In genomic region chr14:104967414-104968152, GRCh38 we compare ENCODE assay signal across 9 cellular contexts. TPM values are rescaled to one million over a fixed set of nuclear protein-coding genes. Genes with fewer than 3 reads are reported as not detected.
DNase-seq lines count a peak whose midpoint lies in the region; ATAC-seq and TF ChIP-seq lines count a peak whose summit lies in the region.
"Had no signal": no experiment of that assay in that cellular context is flagged by ENCODE, and none has a peak within 500 bp of the region (broad histone marks: within the 10 kb centered on the region; RNA-seq: fewer than 3 reads in every experiment).

No MANE protein-coding gene starts in this region.

- no peak for TF ChIP-seq CTCF in coronary artery (IDR thresholded peaks at IDR 0.05)
- no peak for TF ChIP-seq CTCF in right lobe of liver (IDR thresholded peaks at IDR 0.05)
- TF ChIP-seq CTCF in tibial artery (IDR thresholded peaks at IDR 0.05) = no peak

- H3K9me3 ChIP-seq in right lobe of liver (no peaks in the 10 kb centered on the region), tibial artery (no peaks in the 10 kb centered on the region)

- intact Hi-C loops in right lobe of liver (cut with DNase I) (no loop called here), tibial artery (cut with DNase I; ENCODE audit: low total_unique reads) (no loop called here)

- H3K4me1 ChIP-seq in right lobe of liver = peaks cover 0 to 8% (median 0%) of the 10 kb centered on the region in 4 donors
- H3K4me1 ChIP-seq in tibial artery = peaks cover 0 to 63% (median 55%) of the 10 kb centered on the region in 4 donors

- ATAC-seq in right lobe of liver = peak; percentile 34 to 64 (median 52)
- ATAC-seq in GM18907 (IDR thresholded peaks at IDR 0.05; ENCODE audit: unreplicated experiment) = no peak

- no peaks in the 10 kb centered on the region for H3K27me3 ChIP-seq in right lobe of liver
- H3K27me3 ChIP-seq in tibial artery = no peaks in the 10 kb centered on the region

- DNase-seq in NCI-H146 (lab: John Stamatoyannopoulos, UW) = peak; percentile 48
- no peak for DNase-seq in NCI-H146 treated with DMSO at 0.1 percent for 48 hours (lab: John Stamatoyannopoulos, UW; ENCODE audit: unreplicated experiment)
- DNase-seq in coronary artery (ENCODE audit: low spot score) = no peak
- peak in 2 of 3 donors; percentile 42 to 56 for DNase-seq in right lobe of liver
- DNase-seq in tibial artery = peak; percentile 71 to 94
- no peak for DNase-seq in stimulated activated CD8-positive, alpha-beta memory T cell treated with anti-CD3 and anti-CD28 coated beads, Interleukin-4, amount 100 ng/mL, for 48 hours
- no peak for DNase-seq in 8988T

- 5% methylated on average over 11 of the region's 35 CpGs for WGBS in right lobe of liver (ENCODE audit: insufficient coverage, low coverage, low lambda C conversion rate, missing lambda C conversion rate)

- H3K4me3 ChIP-seq in coronary artery = peak overlapping the region; percentile 68
- peak overlapping the region in 2 of 3 donors; percentile 2 to 19 for H3K4me3 ChIP-seq in right lobe of liver
- H3K4me3 ChIP-seq in tibial artery = peak overlapping the region; percentile 45 to 51

- H3K36me3 ChIP-seq in right lobe of liver = no peaks in the 10 kb centered on the region
- H3K36me3 ChIP-seq in tibial artery = no peaks in the 10 kb centered on the region

- TF ChIP-seq POLR2A in right lobe of liver (IDR thresholded peaks at IDR 0.05) = no peak

- H3K27ac ChIP-seq in coronary artery (peak overlapping the region; percentile 71 to 97), right lobe of liver (no peak overlapping the region), tibial artery (peak overlapping the region; percentile 93 to 97)
- H3K27ac ChIP-seq: 22Rv1 had no signal

RNA-seq across cellular contexts. Expression of gene AHNAK2, which starts 10.6 kb away (rescaled TPM):
- 10 to 100 TPM in 1 of 6 experiments, 1 to 10 TPM in 5; 2.1 to 12.2 (median 4.6) TPM for total RNA-seq in right lobe of liver

RNA-seq across cellular contexts. Expression of gene CLBA1, which starts 18.0 kb away (rescaled TPM):
- total RNA-seq in right lobe of liver = 1 to 10 TPM; 1.5 to 3.3 (median 2.5) TPM

RNA-seq across cellular contexts. Expression of gene PLD4, which starts 42.9 kb away (rescaled TPM):
- total RNA-seq in right lobe of liver = under 1 TPM in 4 of 6 experiments, not detected in 2; 0.12 to 0.49 (median 0.33) TPM

RNA-seq across cellular contexts. Expression of gene CDCA4, which starts 53.3 kb away (rescaled TPM):
- total RNA-seq in right lobe of liver = 1 to 10 TPM in 5 of 6 experiments, under 1 TPM in 1; 0.90 to 3.5 (median 1.7) TPM

Comparison
In these comparisons a context has a peak if more than half of its experiments do, and no peak if none do; other contexts are left out.
1. DNase-seq: peak in NCI-H146 (single experiment), right lobe of liver (2 of 3) and tibial artery (2 of 2); none in NCI-H146 treated with DMSO at 0.1 percent for 48 hours (single experiment), coronary artery (single experiment), stimulated activated CD8-positive, alpha-beta memory T cell treated with anti-CD3 and anti-CD28 coated beads, Interleukin-4, amount 100 ng/mL, for 48 hours (single experiment) and 8988T (single experiment).
2. H3K27ac ChIP-seq: peak in coronary artery (2 of 2) and tibial artery (2 of 2); none in right lobe of liver (0 of 3).
3. H3K4me3 ChIP-seq: peak in every context shown above with its lines; median percentile 68 in coronary artery; 48 in tibial artery; 10 in right lobe of liver.